Comparison of ENCODE assay signal across 10 cellular contexts in genomic region chr6:32116674-32117073, GRCh38. TPM values are rescaled to one million over a fixed set of nuclear protein-coding genes. Genes with fewer than 3 reads are reported as not detected.
DNase-seq lines count a peak whose midpoint lies in the region; ATAC-seq and TF ChIP-seq lines count a peak whose summit lies in the region.
"Had no signal": no experiment of that assay in that cellular context is flagged by ENCODE, and none has a peak within 500 bp of the region (broad histone marks: within the 10 kb centered on the region; RNA-seq: fewer than 3 reads in every experiment).

No MANE protein-coding gene starts in this region.

- CTCF ChIA-PET in OCI-LY7 (lab: Charles Lee; ENCODE audit: unreplicated experiment): no interaction called here

- H3K36me3 ChIP-seq in heart right ventricle (peaks cover 0 to 70% (median 42%) of the 10 kb centered on the region in 9 donors), OCI-LY7 (ENCODE audit: insufficient read depth, low read length) (peaks cover 61% of the 10 kb centered on the region), upper lobe of right lung (peaks cover 57% of the 10 kb centered on the region), left lung (peaks cover 4 to 76% of the 10 kb centered on the region in 2 donors)

- H3K4me3 ChIP-seq in heart right ventricle (no peak overlapping the region), OCI-LY7 (ENCODE audit: low read depth, low read length, poor library complexity, severe bottlenecking) (no peak overlapping the region), fibroblast of the aortic adventitia (ENCODE audit: low read depth, low read length) (no peak overlapping the region), upper lobe of right lung (no peak overlapping the region), left lung (no peak overlapping the region)

- no peak overlapping the region for H2AFZ ChIP-seq in OCI-LY7 (ENCODE audit: low read length)

- peak overlapping the region in 1 of 10 donors; percentile 21 for H3K27ac ChIP-seq in heart right ventricle
- no peak overlapping the region for H3K27ac ChIP-seq in OCI-LY7 (ENCODE audit: low read depth, low read length, poor library complexity, severe bottlenecking)
- peak overlapping the region; percentile 55 for H3K27ac ChIP-seq in upper lobe of right lung
- H3K27ac ChIP-seq in left lung: no peak overlapping the region

- TF ChIP-seq POLR2A in GM18505 (IDR thresholded peaks at IDR 0.05; ENCODE audit: borderline replicate concordance, extremely low read depth, insufficient read depth, insufficient read length): no peak

- POLR2A ChIA-PET in OCI-LY7 (lab: Charles Lee): no interaction called here

- H3K79me2 ChIP-seq in OCI-LY7 (ENCODE audit: insufficient read depth, low read depth, low read length): no peaks in the 10 kb centered on the region

- intact Hi-C loops in heart right ventricle (cut with DNase I): loop anchor here in 5 of 10 donors (5.0 to 10.0 kb wide), 4 partner anchors 36 to 128 kb away; partner anchors contain the start of genes PPT2 (in 2 of the 5) and PRRT1 (in 2 of the 5)
- intact Hi-C loops in Right ventricle myocardium superior (cut with DNase I): no loop called here
- intact Hi-C loops in OCI-LY7 (cut with micrococcal nuclease; ENCODE audit: unreplicated experiment): no loop called here
- intact Hi-C loops in upper lobe of right lung (cut with DNase I): no loop called here
- intact Hi-C loops in left lung (cut with DNase I): loop anchor here in 1 of 2 donors (5.0 kb wide), 2 partner anchors 36 to 126 kb away; partner anchors contain the start of genes PPT2 and PRRT1

- H3K4me1 ChIP-seq in heart right ventricle: peaks cover 16 to 52% (median 43%) of the 10 kb centered on the region in 9 donors
- peaks cover 5% of the 10 kb centered on the region for H3K4me1 ChIP-seq in OCI-LY7 (ENCODE audit: insufficient read depth, low read length, poor library complexity, severe bottlenecking)
- H3K4me1 ChIP-seq in upper lobe of right lung: peaks cover 37% of the 10 kb centered on the region
- peaks cover 14 to 50% of the 10 kb centered on the region in 2 donors for H3K4me1 ChIP-seq in left lung

- H3K9me2 ChIP-seq in OCI-LY7 (ENCODE audit: insufficient read depth, low read length): no peaks in the 10 kb centered on the region

- H3K9me3 ChIP-seq in heart right ventricle (no peaks in the 10 kb centered on the region), OCI-LY7 (ENCODE audit: low read length) (no peaks in the 10 kb centered on the region), upper lobe of right lung (no peaks in the 10 kb centered on the region), left lung (no peaks in the 10 kb centered on the region)

- H3K4me2 ChIP-seq in OCI-LY7 (ENCODE audit: low read length): no peak overlapping the region

- no peak for DNase-seq in heart right ventricle
- no peak for DNase-seq in Right ventricle myocardium superior
- peak; percentile 38 for DNase-seq in OCI-LY7 (ENCODE audit: low spot score)
- DNase-seq in fibroblast of the aortic adventitia (ENCODE audit: low read depth): no peak
- DNase-seq in upper lobe of right lung: no peak
- no peak for DNase-seq in left lung
- DNase-seq: NCI-H446 treated with DMSO at 0.1 percent for 48 hours had no signal

- TF ChIP-seq CTCF in heart right ventricle (IDR thresholded peaks at IDR 0.05) (peak in 7 of 9 donors; percentile 31 to 46 (median 38)), OCI-LY7 (conservative IDR thresholded peaks at IDR 0.05; ENCODE audit: low read length) (peak; percentile 76), fibroblast of the aortic adventitia (IDR thresholded peaks at IDR 0.05; ENCODE audit: insufficient read depth, low read length) (peak; percentile 46), upper lobe of right lung (IDR thresholded peaks at IDR 0.05) (peak; percentile 34), left lung (IDR thresholded peaks at IDR 0.05) (peak in 1 of 2 donors; percentile 27)

- no peaks in the 10 kb centered on the region for H3K27me3 ChIP-seq in heart right ventricle
- no peaks in the 10 kb centered on the region for H3K27me3 ChIP-seq in upper lobe of right lung
- no peaks in the 10 kb centered on the region for H3K27me3 ChIP-seq in left lung

- BruUV-seq in OCI-LY7 (replicated peaks; lab: Mats Ljungman, UMichigan): no TSS peak

- H4K20me1 ChIP-seq in OCI-LY7 (ENCODE audit: insufficient read depth, low read length): no peaks in the 10 kb centered on the region

- ATAC-seq in heart right ventricle (no peak), Right ventricle myocardium superior (ENCODE audit: poor library complexity) (no peak), upper lobe of right lung (no peak), GM21737 (IDR thresholded peaks at IDR 0.05; ENCODE audit: unreplicated experiment) (no peak), left lung (no peak), GM18505 (IDR thresholded peaks at IDR 0.05; ENCODE audit: unreplicated experiment) (no peak)

- WGBS in heart right ventricle, 2 donors: 86 to 91% methylated on average over 7 of the region's 7 CpGs

RNA-seq across cellular contexts. Expression of gene TNXB, which starts 7.5 kb away (rescaled TPM):
- total RNA-seq in heart right ventricle (100 to 1,000 TPM in 1 of 10 donors, 10 to 100 TPM in 9; 36.2 to 123 (median 61.4) TPM), Right ventricle myocardium superior (65.8 TPM), OCI-LY7 (2022) (9.2 and 10.5 TPM in 2 replicates), fibroblast of the aortic adventitia (ENCODE audit: low replicate concordance) (54.0 and 315 TPM in 2 replicates), upper lobe of right lung (162 TPM), left lung (10 to 100 TPM; 44.8 to 78.4 TPM)
- polyA plus RNA-seq in heart right ventricle: 10 to 100 TPM; 49.0 to 96.7 TPM
- total RNA-seq in OCI-LY7 (2014; rRNA removed; shearing (Covaris generic)): 1.7 and 7.1 TPM in 2 replicates

RNA-seq across cellular contexts. Expression of gene ATF6B, which starts 11.4 kb away (rescaled TPM):
- total RNA-seq in heart right ventricle (10 to 100 TPM; 20.1 to 44.4 (median 29.4) TPM), Right ventricle myocardium superior (21.5 TPM), OCI-LY7 (2022) (122 and 125 TPM in 2 replicates), fibroblast of the aortic adventitia (ENCODE audit: low replicate concordance) (23.8 and 40.6 TPM in 2 replicates), upper lobe of right lung (78.1 TPM), left lung (10 to 100 TPM; 70.7 to 72.1 TPM)
- polyA plus RNA-seq in heart right ventricle: 10 to 100 TPM; 23.4 to 47.0 TPM
- 44.8 and 57.7 TPM in 2 replicates for total RNA-seq in OCI-LY7 (2014; rRNA removed; shearing (Covaris generic))

RNA-seq across cellular contexts. Expression of gene FKBPL, which starts 13.4 kb away (rescaled TPM):
- total RNA-seq in heart right ventricle (1 to 10 TPM in 8 of 10 donors, under 1 TPM in 2; 0.72 to 3.4 (median 2.2) TPM), Right ventricle myocardium superior (2.5 TPM), OCI-LY7 (2022) (8.2 and 8.4 TPM in 2 replicates), fibroblast of the aortic adventitia (ENCODE audit: low replicate concordance) (5.6 and 7.9 TPM in 2 replicates), upper lobe of right lung (4.3 TPM), left lung (1 to 10 TPM; 3.6 to 5.3 TPM)
- 1 to 10 TPM; 3.4 to 7.2 TPM for polyA plus RNA-seq in heart right ventricle
- 10.1 and 11.6 TPM in 2 replicates for total RNA-seq in OCI-LY7 (2014; rRNA removed; shearing (Covaris generic))

RNA-seq across cellular contexts. Expression of gene PRRT1, which starts 35.1 kb away (rescaled TPM):
- total RNA-seq in heart right ventricle (1 to 10 TPM in 3 of 10 donors, under 1 TPM in 7; 0.17 to 1.4 (median 0.49) TPM), Right ventricle myocardium superior (0.51 TPM), OCI-LY7 (2022) (2.4 and 3.5 TPM in 2 replicates), fibroblast of the aortic adventitia (ENCODE audit: low replicate concordance) (0.41 and 0.54 TPM in 2 replicates), upper lobe of right lung (1.4 TPM), left lung (1 to 10 TPM; 1.0 to 1.6 TPM)
- 1 to 10 TPM; 1.1 to 2.9 TPM for polyA plus RNA-seq in heart right ventricle
- 0.13 and 0.47 TPM in 2 replicates for total RNA-seq in OCI-LY7 (2014; rRNA removed; shearing (Covaris generic))
- total RNA-seq: renal cortical epithelial cell had no signal

RNA-seq across cellular contexts. Expression of gene PPT2, which starts 37.3 kb away (rescaled TPM):
- 10 to 100 TPM; 18.0 to 31.8 (median 23.7) TPM for total RNA-seq in heart right ventricle
- 10 to 100 TPM; 16.8 to 17.6 TPM for polyA plus RNA-seq in heart right ventricle
- total RNA-seq in Right ventricle myocardium superior: 20.4 TPM
- 111 and 130 TPM in 2 replicates for total RNA-seq in OCI-LY7 (2014; rRNA removed; shearing (Covaris generic))
- 34.1 and 39.0 TPM in 2 replicates for total RNA-seq in OCI-LY7 (2022)
- total RNA-seq in fibroblast of the aortic adventitia (ENCODE audit: low replicate concordance): 7.1 and 30.2 TPM in 2 replicates
- 19.2 TPM for total RNA-seq in upper lobe of right lung
- 10 to 100 TPM in 1 of 2 donors, 1 to 10 TPM in 1; 8.9 to 17.9 TPM for total RNA-seq in left lung
